2 cellular contexts compared by ENCODE assay signal in genomic region chr2:240366901-240367300, GRCh38.
TF ChIP-seq lines count a peak whose summit lies in the region.

No MANE protein-coding gene starts in this region.

TF ChIP-seq in HepG2, 621 proteins besides CTCF, POLR2A, EP300 and RAD21 (continued from another document):
- TF ChIP-seq, protein P1, sequence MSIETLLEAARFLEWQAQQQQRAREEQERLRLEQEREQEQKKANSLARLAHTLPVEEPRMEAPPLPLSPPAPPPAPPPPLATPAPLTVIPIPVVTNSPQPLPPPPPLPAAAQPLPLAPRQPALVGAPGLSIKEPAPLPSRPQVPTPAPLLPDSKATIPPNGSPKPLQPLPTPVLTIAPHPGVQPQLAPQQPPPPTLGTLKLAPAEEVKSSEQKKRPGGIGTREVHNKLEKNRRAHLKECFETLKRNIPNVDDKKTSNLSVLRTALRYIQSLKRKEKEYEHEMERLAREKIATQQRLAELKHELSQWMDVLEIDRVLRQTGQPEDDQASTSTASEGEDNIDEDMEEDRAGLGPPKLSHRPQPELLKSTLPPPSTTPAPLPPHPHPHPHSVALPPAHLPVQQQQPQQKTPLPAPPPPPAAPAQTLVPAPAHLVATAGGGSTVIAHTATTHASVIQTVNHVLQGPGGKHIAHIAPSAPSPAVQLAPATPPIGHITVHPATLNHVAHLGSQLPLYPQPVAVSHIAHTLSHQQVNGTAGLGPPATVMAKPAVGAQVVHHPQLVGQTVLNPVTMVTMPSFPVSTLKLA (IDR thresholded peaks at IDR 0.05), result peak; percentile 98

TF ChIP-seq in GM12878, 131 proteins besides CTCF, POLR2A, EP300 and RAD21 (continued from another document):
- TF ChIP-seq, protein P2, sequence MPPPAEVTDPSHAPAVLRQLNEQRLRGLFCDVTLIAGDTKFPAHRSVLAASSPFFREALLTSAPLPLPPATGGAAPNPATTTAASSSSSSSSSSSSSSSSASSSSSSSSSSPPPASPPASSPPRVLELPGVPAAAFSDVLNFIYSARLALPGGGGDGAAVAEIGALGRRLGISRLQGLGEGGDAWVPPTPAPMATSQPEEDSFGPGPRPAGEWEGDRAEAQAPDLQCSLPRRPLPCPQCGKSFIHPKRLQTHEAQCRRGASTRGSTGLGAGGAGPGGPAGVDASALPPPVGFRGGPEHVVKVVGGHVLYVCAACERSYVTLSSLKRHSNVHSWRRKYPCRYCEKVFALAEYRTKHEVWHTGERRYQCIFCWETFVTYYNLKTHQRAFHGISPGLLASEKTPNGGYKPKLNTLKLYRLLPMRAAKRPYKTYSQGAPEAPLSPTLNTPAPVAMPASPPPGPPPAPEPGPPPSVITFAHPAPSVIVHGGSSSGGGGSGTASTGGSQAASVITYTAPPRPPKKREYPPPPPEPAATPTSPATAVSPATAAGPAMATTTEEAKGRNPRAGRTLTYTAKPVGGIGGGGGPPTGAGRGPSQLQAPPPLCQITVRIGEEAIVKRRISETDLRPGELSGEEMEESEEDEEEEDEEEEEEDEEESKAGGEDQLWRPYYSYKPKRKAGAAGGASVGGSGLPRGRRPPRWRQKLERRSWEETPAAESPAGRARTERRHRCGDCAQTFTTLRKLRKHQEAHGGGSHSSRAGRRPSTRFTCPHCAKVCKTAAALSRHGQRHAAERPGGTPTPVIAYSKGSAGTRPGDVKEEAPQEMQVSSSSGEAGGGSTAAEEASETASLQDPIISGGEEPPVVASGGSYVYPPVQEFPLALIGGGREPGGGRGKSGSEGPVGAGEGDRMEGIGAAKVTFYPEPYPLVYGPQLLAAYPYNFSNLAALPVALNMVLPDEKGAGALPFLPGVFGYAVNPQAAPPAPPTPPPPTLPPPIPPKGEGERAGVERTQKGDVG (CRISPR knock-in tag; IDR thresholded peaks at IDR 0.05), result no peak
- 0 out of 2 replicates have a peak, but pooled peaks have one; percentile 30 for TF ChIP-seq TCF3 (IDR thresholded peaks at IDR 0.05; ENCODE audit: borderline replicate concordance, insufficient read depth, low read depth, low read length)
- TF ChIP-seq CHD4 (IDR thresholded peaks at IDR 0.05), result no peak
- TF ChIP-seq, protein P3, sequence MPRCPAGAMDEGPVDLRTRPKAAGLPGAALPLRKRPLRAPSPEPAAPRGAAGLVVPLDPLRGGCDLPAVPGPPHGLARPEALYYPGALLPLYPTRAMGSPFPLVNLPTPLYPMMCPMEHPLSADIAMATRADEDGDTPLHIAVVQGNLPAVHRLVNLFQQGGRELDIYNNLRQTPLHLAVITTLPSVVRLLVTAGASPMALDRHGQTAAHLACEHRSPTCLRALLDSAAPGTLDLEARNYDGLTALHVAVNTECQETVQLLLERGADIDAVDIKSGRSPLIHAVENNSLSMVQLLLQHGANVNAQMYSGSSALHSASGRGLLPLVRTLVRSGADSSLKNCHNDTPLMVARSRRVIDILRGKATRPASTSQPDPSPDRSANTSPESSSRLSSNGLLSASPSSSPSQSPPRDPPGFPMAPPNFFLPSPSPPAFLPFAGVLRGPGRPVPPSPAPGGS (IDR thresholded peaks at IDR 0.05; ENCODE audit: borderline replicate concordance, insufficient read depth, low read depth, low read length, poor library complexity, severe bottlenecking), result peak; percentile 69
- TF ChIP-seq, protein P4, sequence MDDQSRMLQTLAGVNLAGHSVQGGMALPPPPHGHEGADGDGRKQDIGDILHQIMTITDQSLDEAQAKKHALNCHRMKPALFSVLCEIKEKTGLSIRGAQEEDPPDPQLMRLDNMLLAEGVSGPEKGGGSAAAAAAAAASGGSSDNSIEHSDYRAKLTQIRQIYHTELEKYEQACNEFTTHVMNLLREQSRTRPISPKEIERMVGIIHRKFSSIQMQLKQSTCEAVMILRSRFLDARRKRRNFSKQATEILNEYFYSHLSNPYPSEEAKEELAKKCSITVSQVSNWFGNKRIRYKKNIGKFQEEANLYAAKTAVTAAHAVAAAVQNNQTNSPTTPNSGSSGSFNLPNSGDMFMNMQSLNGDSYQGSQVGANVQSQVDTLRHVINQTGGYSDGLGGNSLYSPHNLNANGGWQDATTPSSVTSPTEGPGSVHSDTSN (IDR thresholded peaks at IDR 0.05; ENCODE audit: insufficient replicate concordance, low read depth, low read length), result peak; percentile 13
